Comparison of ENCODE assay signal across 9 cellular contexts in the genomic region with DNA sequence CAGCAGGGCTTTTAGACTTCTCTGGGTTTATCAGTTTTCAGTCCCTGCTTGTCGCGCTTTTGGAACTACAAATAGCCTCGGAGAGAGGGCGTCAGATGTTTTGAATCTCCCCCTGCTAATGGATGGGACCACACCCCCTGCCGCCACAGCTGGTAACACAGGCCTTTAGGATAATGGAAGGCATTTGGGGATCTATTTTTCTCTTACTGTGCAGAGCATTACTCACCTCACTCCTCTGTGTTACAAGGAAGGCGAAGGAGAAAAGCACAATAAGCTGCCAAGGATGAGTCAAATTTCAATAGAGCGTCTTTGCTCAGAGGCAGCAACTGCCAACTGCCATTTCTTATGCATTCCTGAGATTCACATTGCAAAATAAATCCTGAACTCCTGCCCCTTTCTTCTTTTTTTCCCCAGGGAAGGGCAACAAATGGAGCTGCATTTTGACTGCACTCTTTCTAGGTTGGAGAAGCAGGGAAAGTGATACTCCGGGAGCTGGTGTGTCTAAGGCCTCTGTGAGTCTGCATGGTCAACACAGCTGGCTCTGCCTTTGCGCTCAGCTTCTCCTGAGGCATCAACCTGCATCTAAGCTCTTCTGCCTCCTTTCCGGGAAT. TPM values are rescaled to one million over a fixed set of nuclear protein-coding genes. Genes with fewer than 3 reads are reported as not detected.
DNase-seq lines count a peak whose midpoint lies in the region; ATAC-seq and TF ChIP-seq lines count a peak whose summit lies in the region.
"Had no signal": no experiment of that assay in that cellular context is flagged by ENCODE, and none has a peak within 500 bp of the region (broad histone marks: within the 10 kb centered on the region; RNA-seq: fewer than 3 reads in every experiment).

No MANE protein-coding gene starts in this region.

- H3K27ac ChIP-seq in HUES48 (ENCODE audit: low read depth, low read length) (peak overlapping the region; percentile 80), brain microvascular endothelial cell (peak overlapping the region; percentile 71), lung (ENCODE audit: low read depth in 1 of 2, low read length in 1 of 2) (no peak overlapping the region)

- H3K27me3 ChIP-seq in HUES48 (ENCODE audit: control insufficient read depth, insufficient read depth, low read length) (no peaks in the 10 kb centered on the region), brain microvascular endothelial cell (replicated peaks) (no peaks in the 10 kb centered on the region), lung (ENCODE audit: control insufficient read depth, insufficient read depth) (no peaks in the 10 kb centered on the region)

- H3K4me3 ChIP-seq in HUES48 (ENCODE audit: low read depth, low read length) (no peak overlapping the region; the same call in 1 of the 2 replicates), brain microvascular endothelial cell (ENCODE audit: low read depth, low read length) (no peak overlapping the region), lung (no peak overlapping the region)

- no peaks in the 10 kb centered on the region for H3K36me3 ChIP-seq in HUES48 (ENCODE audit: control insufficient read depth, insufficient read depth, low read length)
- H3K36me3 ChIP-seq in brain microvascular endothelial cell (replicated peaks): no peaks in the 10 kb centered on the region
- no peaks in the 10 kb centered on the region for H3K36me3 ChIP-seq in lung (ENCODE audit: control insufficient read depth in 2 of 2, insufficient read depth in 2 of 2, low read length in 2 of 2)

- peak; percentile 11 for TF ChIP-seq CTCF in AG09319 (IDR thresholded peaks at IDR 0.05; ENCODE audit: low read depth, low read length)
- TF ChIP-seq CTCF in brain microvascular endothelial cell (IDR thresholded peaks at IDR 0.05; ENCODE audit: low read depth, low read length, missing control alignments): peak; percentile 44
- TF ChIP-seq CTCF in lung (IDR thresholded peaks at IDR 0.05; ENCODE audit: control extremely low read depth, extremely low read depth): no peak

- ATAC-seq in lung (ENCODE audit: insufficient read depth, low FRiP score) (peak; percentile 59), HG02759 (IDR thresholded peaks at IDR 0.05; ENCODE audit: unreplicated experiment) (no peak)
- ATAC-seq: left lobe of liver had no signal

- 0 out of 2 replicates have a peak, but pooled peaks cover 1% of the 10 kb centered on the region for H3K9me3 ChIP-seq in HUES48 (ENCODE audit: control insufficient read depth, insufficient read depth, low read length)
- H3K9me3 ChIP-seq in lung (ENCODE audit: control insufficient read depth in 2 of 2, insufficient read depth in 1 of 2, low read length in 1 of 2): peaks cover 0 to 5% of the 10 kb centered on the region in 2 donors

- WGBS in lung, 2 donors: 66 to 80% methylated on average over 10 of the region's 10 CpGs

- no peak overlapping the region for H3K9ac ChIP-seq in HUES48 (ENCODE audit: low read depth, low read length)

- in situ Hi-C loops in brain microvascular endothelial cell (cut with HindIII; ENCODE audit: low pct_ligation_motif_present, low sequenced_read_pairs): loop anchor here (25.0 kb wide), 1 partner anchor 201 kb away; no protein-coding TSS in a partner anchor

- H3K4me1 ChIP-seq in HUES48 (ENCODE audit: control insufficient read depth, insufficient read depth, low read length): peaks cover 14% of the 10 kb centered on the region
- no peaks in the 10 kb centered on the region for H3K4me1 ChIP-seq in lung (ENCODE audit: control insufficient read depth in 2 of 2, insufficient read depth in 2 of 2, low read length in 2 of 2)

- peak; percentile 88 for DNase-seq in AG09319 (ENCODE audit: extremely low read depth, low read depth)
- DNase-seq in brain microvascular endothelial cell: peak; percentile 90
- DNase-seq in lung (ENCODE audit: low spot score): no peak
- no peak for DNase-seq in KG1 (lab: John Stamatoyannopoulos, UW)
- DNase-seq in medulla oblongata (ENCODE audit: extremely low spot score): no peak
- no peak for DNase-seq in SW 1271 (lab: John Stamatoyannopoulos, UW)

RNA-seq across cellular contexts. Expression of gene SMNDC1, which starts 31.5 kb away (rescaled TPM):
- 10 to 100 TPM; 24.4 to 29.2 TPM for total RNA-seq in lung
- 10 to 100 TPM; 11.8 to 13.3 TPM for polyA plus RNA-seq in lung

Comparison
In these comparisons a context has a peak if more than half of its experiments do, and no peak if none do; other contexts are left out.
1. DNase-seq: peak in AG09319 (single experiment) and brain microvascular endothelial cell (single experiment); none in lung (single experiment), KG1 (single experiment), medulla oblongata (single experiment) and SW 1271 (0 of 2).
2. H3K27ac ChIP-seq: peak in HUES48 (single experiment) and brain microvascular endothelial cell (single experiment); none in lung (0 of 2).